In genomic region chr6:29748391-29749352, GRCh38 we compare ENCODE assay signal across 8 cellular contexts. TPM values are rescaled to one million over a fixed set of nuclear protein-coding genes. Genes with fewer than 3 reads are reported as not detected.
DNase-seq lines count a peak whose midpoint lies in the region; ATAC-seq and TF ChIP-seq lines count a peak whose summit lies in the region.

No MANE protein-coding gene starts in this region.

- H3K36me3 ChIP-seq in endodermal cell (ENCODE audit: control insufficient read depth, insufficient read depth, low read length): no peaks in the 10 kb centered on the region

- TF ChIP-seq POLR2A in GM18526 (IDR thresholded peaks at IDR 0.05; ENCODE audit: extremely low read depth, insufficient read length): peak; percentile 41

- H3K9me3 ChIP-seq in endodermal cell (ENCODE audit: control insufficient read depth, low read length): no peaks in the 10 kb centered on the region

- peaks cover 56% of the 10 kb centered on the region for H3K4me1 Mint-ChIP-seq in activated CD8-positive, alpha-beta memory T cell treated with anti-CD3 and anti-CD28 coated beads, Interleukin-2, amount 10 ng/mL, durations not matched to agents 7 days and 5 days
- H3K4me1 Mint-ChIP-seq in endodermal cell: peaks cover 8% of the 10 kb centered on the region
- H3K4me1 Mint-ChIP-seq in mesothelial cell of epicardium: peaks cover 11% of the 10 kb centered on the region

- CTCF ChIA-PET in activated CD8-positive, alpha-beta memory T cell treated with anti-CD3 and anti-CD28 coated beads, Interleukin-2, amount 10 ng/mL, durations not matched to agents 7 days and 5 days (lab: Charles Lee): interaction anchor here (0.8 to 7.1 kb wide), 13 partner anchors 8 to 471 kb away, joined by 3 to 71 read pairs (median 5); no protein-coding TSS in a partner anchor

- no peaks in the 10 kb centered on the region for H3K4me1 ChIP-seq in endodermal cell (ENCODE audit: control insufficient read depth, insufficient read depth, low read length)

- peak overlapping the region; percentile 87 for H3K27ac Mint-ChIP-seq in activated CD8-positive, alpha-beta memory T cell treated with anti-CD3 and anti-CD28 coated beads, Interleukin-2, amount 10 ng/mL, durations not matched to agents 7 days and 5 days
- H3K27ac Mint-ChIP-seq in endodermal cell (no peak overlapping the region), mesothelial cell of epicardium (no peak overlapping the region)

- no peak overlapping the region for H3K27ac ChIP-seq in endodermal cell (ENCODE audit: low read depth, low read length)

- DNase-seq in ACHN (peak; percentile 88), NCI-H774 (lab: John Stamatoyannopoulos, UW) (peak; percentile 73), endodermal cell (peak; percentile 99), mesothelial cell of epicardium (ENCODE audit: low spot score in 2 of 2, unreplicated experiment in 2 of 2) (peak; percentile 63 to 84)
- DNase-seq in activated CD8-positive, alpha-beta memory T cell treated with anti-CD3 and anti-CD28 coated beads, Interleukin-2, amount 10 ng/mL, durations not matched to agents 7 days and 5 days: peak; percentile 90
- DNase-seq in stimulated activated CD8-positive, alpha-beta memory T cell treated with anti-CD3 and anti-CD28 coated beads, Interleukin-15, amount 100 ng/mL, for 24 hours (ENCODE audit: low read depth): peak; percentile 58

- H3K27me3 ChIP-seq in endodermal cell (ENCODE audit: control insufficient read depth, insufficient read depth, low read length, poor library complexity, severe bottlenecking): peaks cover 71% of the 10 kb centered on the region

- H3K36me3 Mint-ChIP-seq in activated CD8-positive, alpha-beta memory T cell treated with anti-CD3 and anti-CD28 coated beads, Interleukin-2, amount 10 ng/mL, durations not matched to agents 7 days and 5 days: peaks cover 5% of the 10 kb centered on the region
- H3K36me3 Mint-ChIP-seq in endodermal cell (ENCODE audit: low read depth): no peaks in the 10 kb centered on the region
- no peaks in the 10 kb centered on the region for H3K36me3 Mint-ChIP-seq in mesothelial cell of epicardium

- TF ChIP-seq CTCF in endodermal cell (conservative IDR thresholded peaks at IDR 0.05) (no peak), mesothelial cell of epicardium (IDR thresholded peaks at IDR 0.05; ENCODE audit: unreplicated experiment) (no peak)

- in situ Hi-C loops in ACHN (cut with HindIII; ENCODE audit: low pct_ligation_motif_present, low pct_unique_long_range_greater_than_20kb, low sequenced_read_pairs): no loop called here

- no peak overlapping the region for H3K9ac ChIP-seq in endodermal cell (ENCODE audit: extremely low read depth, low read length, poor library complexity, severe bottlenecking)

- ATAC-seq in HG03064 (IDR thresholded peaks at IDR 0.05; ENCODE audit: low read depth, unreplicated experiment): peak; percentile 68
- peak; percentile 85 for ATAC-seq in activated CD8-positive, alpha-beta memory T cell treated with anti-CD3 and anti-CD28 coated beads, Interleukin-2, amount 10 ng/mL, durations not matched to agents 7 days and 5 days

- peak overlapping the region; percentile 76 for H3K4me3 ChIP-seq in endodermal cell (ENCODE audit: low read length)

- peak overlapping the region; percentile 94 for H3K4me3 Mint-ChIP-seq in activated CD8-positive, alpha-beta memory T cell treated with anti-CD3 and anti-CD28 coated beads, Interleukin-2, amount 10 ng/mL, durations not matched to agents 7 days and 5 days
- H3K4me3 Mint-ChIP-seq in endodermal cell (peak overlapping the region; percentile 61), mesothelial cell of epicardium (peak overlapping the region; percentile 82)

- H3K27me3 Mint-ChIP-seq in activated CD8-positive, alpha-beta memory T cell treated with anti-CD3 and anti-CD28 coated beads, Interleukin-2, amount 10 ng/mL, durations not matched to agents 7 days and 5 days: no peaks in the 10 kb centered on the region
- H3K27me3 Mint-ChIP-seq in endodermal cell (ENCODE audit: insufficient read depth) (peaks cover 78% of the 10 kb centered on the region), mesothelial cell of epicardium (ENCODE audit: low read depth) (peaks cover 95% of the 10 kb centered on the region)

- WGBS in endodermal cell (ENCODE audit: insufficient coverage in 1 of 2, insufficient read length in 1 of 2), 2 experiments: 2 to 3% methylated on average over 24 to 65 of the region's 65 CpGs

- H3K9me3 Mint-ChIP-seq in activated CD8-positive, alpha-beta memory T cell treated with anti-CD3 and anti-CD28 coated beads, Interleukin-2, amount 10 ng/mL, durations not matched to agents 7 days and 5 days (ENCODE audit: low read depth): no peaks in the 10 kb centered on the region
- H3K9me3 Mint-ChIP-seq in endodermal cell: no peaks in the 10 kb centered on the region
- H3K9me3 Mint-ChIP-seq in mesothelial cell of epicardium: no peaks in the 10 kb centered on the region

RNA-seq across cellular contexts. Expression of gene HLA-F, which starts 25.4 kb away (rescaled TPM):
- total RNA-seq in activated CD8-positive, alpha-beta memory T cell treated with anti-CD3 and anti-CD28 coated beads, Interleukin-2, amount 10 ng/mL, durations not matched to agents 7 days and 5 days: 100 to 1,000 TPM; 300 to 444 TPM
- 1 to 10 TPM in 1 of 2 donors, under 1 TPM in 1; 0.48 to 3.9 TPM for total RNA-seq in endodermal cell
- 2.4 TPM for polyA plus RNA-seq in endodermal cell (2013, experiment 1 of 2)
- 2.7 TPM for polyA plus RNA-seq in endodermal cell (2013, experiment 2 of 2)
- total RNA-seq in mesothelial cell of epicardium: 2.0 to 2.5 TPM (median 2.1 TPM) in 3 replicates

Comparison
In these comparisons a context has a peak if more than half of its experiments do, and no peak if none do; other contexts are left out.
1. RNA of gene HLA-F, which starts 25.4 kb away (total RNA-seq): 300 to 444 TPM in activated CD8-positive, alpha-beta memory T cell treated with anti-CD3 and anti-CD28 coated beads, Interleukin-2, amount 10 ng/mL, durations not matched to agents 7 days and 5 days; 0.48 to 3.9 TPM in endodermal cell and 2.0 to 2.5 TPM in mesothelial cell of epicardium; every median in the first group is over 10 times any median in the second.
2. Peak in every context shown above with its lines, with median percentiles within 50 percentile points of each other: DNase-seq and H3K4me3 Mint-ChIP-seq.